Comparison of ENCODE assay signal across 8 cellular contexts in genomic region chr12:15899282-15899870, GRCh38. TPM values are rescaled to one million over a fixed set of nuclear protein-coding genes. Genes with fewer than 3 reads are reported as not detected.
DNase-seq lines count a peak whose midpoint lies in the region; ATAC-seq, FAIRE-seq and TF ChIP-seq lines count a peak whose summit lies in the region.

No MANE protein-coding gene starts in this region.

- H3K27ac Mint-ChIP-seq in immature natural killer cell: peak overlapping the region; percentile 29 to 76 (median 60)

- H2AFZ ChIP-seq in ACC112 (ENCODE audit: low read length, unreplicated experiment): no peak overlapping the region

- H3K4me1 Mint-ChIP-seq in immature natural killer cell: peaks cover 0 to 14% of the 10 kb centered on the region in 2 donors

- peaks cover 70% of the 10 kb centered on the region for H3K36me3 ChIP-seq in ACC112 (ENCODE audit: insufficient read depth, low read length)

- peak; percentile 60 for FAIRE-seq in TTC549 (lab: Jason Lieb, UNC)

- H3K4me3 Mint-ChIP-seq in immature natural killer cell: no peak overlapping the region

- ATAC-seq in HG03520 (IDR thresholded peaks at IDR 0.05; ENCODE audit: unreplicated experiment): peak; percentile 64
- no peak for ATAC-seq in GM18505 (IDR thresholded peaks at IDR 0.05; ENCODE audit: unreplicated experiment)
- ATAC-seq in HG02798 (IDR thresholded peaks at IDR 0.05; ENCODE audit: poor library complexity, unreplicated experiment): no peak

- H3K79me2 ChIP-seq in ACC112 (ENCODE audit: control insufficient read depth, insufficient read depth, low read length, unreplicated experiment): peaks cover 11% of the 10 kb centered on the region

- no peak for TF ChIP-seq POLR2A in GM18505 (IDR thresholded peaks at IDR 0.05; ENCODE audit: borderline replicate concordance, extremely low read depth, insufficient read depth, insufficient read length)

- peaks cover 24% of the 10 kb centered on the region for H3K4me1 ChIP-seq in ACC112 (ENCODE audit: control insufficient read depth, insufficient read depth, low read length, unreplicated experiment)

- no peak overlapping the region for H3K4me3 ChIP-seq in ACC112 (ENCODE audit: low read depth, low read length)

- no peaks in the 10 kb centered on the region for H3K27me3 Mint-ChIP-seq in immature natural killer cell (ENCODE audit: low read depth in 3 of 3)

- H3K9me3 Mint-ChIP-seq in immature natural killer cell: no peaks in the 10 kb centered on the region

- H3K27ac ChIP-seq in ACC112 (ENCODE audit: low read depth, low read length): peak overlapping the region; percentile 42

- H3K27me3 ChIP-seq in ACC112 (ENCODE audit: insufficient read depth, low read length): no peaks in the 10 kb centered on the region

- in situ Hi-C loops in G401 (cut with HindIII; ENCODE audit: low sequenced_read_pairs): no loop called here

- peaks cover 7 to 44% (median 16%) of the 10 kb centered on the region in 3 donors for H3K36me3 Mint-ChIP-seq in immature natural killer cell

- DNase-seq in G401 (ENCODE audit: low spot score) (peak; percentile 69), immature natural killer cell (peak; percentile 16 to 41 (median 32)), ecto neural progenitor cell (ENCODE audit: low spot score) (no peak)

RNA-seq across cellular contexts. Expression of gene DERA, which starts 11.8 kb away (rescaled TPM):
- 55.9 and 58.5 TPM in 2 replicates for total RNA-seq in G401 (2014; rRNA removed; shearing (Covaris generic))
- polyA plus RNA-seq in immature natural killer cell: 10 to 100 TPM; 47.2 to 74.6 (median 62.1) TPM

RNA-seq across cellular contexts. Expression of gene STRAP, which starts 17.2 kb away (rescaled TPM):
- total RNA-seq in G401 (2014; rRNA removed; shearing (Covaris generic)): 177 and 181 TPM in 2 replicates
- polyA plus RNA-seq in immature natural killer cell: 100 to 1,000 TPM; 122 to 201 (median 128) TPM
